In the genomic region with DNA sequence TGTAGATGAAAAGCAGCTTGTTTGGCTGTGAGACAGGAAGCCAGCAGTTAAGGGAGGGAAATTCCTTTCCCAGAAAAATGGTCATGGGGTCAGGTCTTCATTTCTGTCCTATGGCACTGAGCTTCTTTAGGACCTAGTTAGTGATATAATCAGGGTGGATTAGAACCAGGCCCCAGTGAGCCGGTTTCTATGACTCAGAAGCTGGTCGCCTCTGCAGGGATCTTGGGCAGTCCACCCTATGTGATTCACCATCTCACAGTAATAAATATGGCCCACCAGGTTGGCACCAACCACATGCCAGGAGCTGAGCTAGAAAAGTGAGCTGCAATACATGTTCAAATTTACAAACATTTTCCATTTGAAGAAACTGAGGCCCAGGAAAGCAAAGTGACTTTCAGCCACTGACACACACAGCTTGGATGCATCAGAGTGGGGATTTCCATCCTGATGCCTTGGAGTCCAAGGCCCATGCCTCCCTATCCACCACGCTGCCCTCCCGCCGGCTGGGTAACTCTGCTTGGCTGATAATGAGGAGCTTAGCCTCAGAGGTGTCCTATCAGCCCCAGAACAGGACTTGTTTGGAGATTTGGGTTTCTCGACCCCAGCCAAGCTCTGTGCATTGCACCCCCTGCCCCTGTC, we compare ENCODE assay signal across 10 cellular contexts. TPM values are rescaled to one million over a fixed set of nuclear protein-coding genes. Genes with fewer than 3 reads are reported as not detected.
DNase-seq lines count a peak whose midpoint lies in the region; ATAC-seq, FAIRE-seq and TF ChIP-seq lines count a peak whose summit lies in the region.
"Had no signal": no experiment of that assay in that cellular context is flagged by ENCODE, and none has a peak within 500 bp of the region (broad histone marks: within the 10 kb centered on the region; RNA-seq: fewer than 3 reads in every experiment).

No MANE protein-coding gene starts in this region.

- H3K4me3 ChIP-seq in kidney epithelial cell (ENCODE audit: low read depth, low read length): no peak overlapping the region
- H3K4me3 ChIP-seq: colonic mucosa had no signal

- H3K27me3 ChIP-seq in kidney epithelial cell (ENCODE audit: control insufficient read depth, insufficient read depth, low read length): no peaks in the 10 kb centered on the region
- H3K27me3 ChIP-seq: colonic mucosa had no signal

- ATAC-seq in effector memory CD8-positive, alpha-beta T cell (replicated peaks): no peak

- H3K9me3 Mint-ChIP-seq in activated CD4-positive, alpha-beta memory T cell treated with anti-CD3 and anti-CD28 coated beads, Interleukin-2, amount 10 ng/mL, durations not matched to agents 7 days and 5 days: no peaks in the 10 kb centered on the region
- H3K9me3 Mint-ChIP-seq in effector memory CD8-positive, alpha-beta T cell: no peaks in the 10 kb centered on the region
- no peaks in the 10 kb centered on the region for H3K9me3 Mint-ChIP-seq in type B pancreatic cell

- no peaks in the 10 kb centered on the region for H3K36me3 ChIP-seq in kidney epithelial cell (ENCODE audit: control insufficient read depth, insufficient read depth, low read length)
- H3K36me3 ChIP-seq: colonic mucosa had no signal

- peak; percentile 85 for FAIRE-seq in GM12892 (lab: Jason Lieb, UNC)

- H3K27me3 Mint-ChIP-seq in activated CD4-positive, alpha-beta memory T cell treated with anti-CD3 and anti-CD28 coated beads, Interleukin-2, amount 10 ng/mL, durations not matched to agents 7 days and 5 days: no peaks in the 10 kb centered on the region
- no peaks in the 10 kb centered on the region for H3K27me3 Mint-ChIP-seq in effector memory CD8-positive, alpha-beta T cell
- H3K27me3 Mint-ChIP-seq in type B pancreatic cell: no peaks in the 10 kb centered on the region

- H3K4me3 Mint-ChIP-seq in activated CD4-positive, alpha-beta memory T cell treated with anti-CD3 and anti-CD28 coated beads, Interleukin-2, amount 10 ng/mL, durations not matched to agents 7 days and 5 days: no peak overlapping the region
- no peak overlapping the region for H3K4me3 Mint-ChIP-seq in effector memory CD8-positive, alpha-beta T cell
- H3K4me3 Mint-ChIP-seq in type B pancreatic cell: no peak overlapping the region

- TF ChIP-seq CTCF in kidney epithelial cell (IDR thresholded peaks at IDR 0.05; ENCODE audit: insufficient read depth, low read length, poor library complexity, severe bottlenecking): no peak
- no peak for TF ChIP-seq CTCF in type B pancreatic cell (conservative IDR thresholded peaks at IDR 0.05)

- DNase-seq in AG08396 (ENCODE audit: low spot score) (peak; percentile 60), GM12892 (ENCODE audit: insufficient read length) (no peak), kidney epithelial cell (ENCODE audit: low read depth) (peak; percentile 34), DMS79 (lab: John Stamatoyannopoulos, UW) (no peak), nucleus accumbens (lab: John Stamatoyannopoulos, UW) (no peak), type B pancreatic cell (ENCODE audit: extremely low spot score, unreplicated experiment) (no peak)
- no peak for DNase-seq in activated CD4-positive, alpha-beta memory T cell treated with anti-CD3 and anti-CD28 coated beads, Interleukin-2, amount 10 ng/mL, durations not matched to agents 7 days and 5 days
- DNase-seq in effector memory CD8-positive, alpha-beta T cell: no peak
- DNase-seq: colonic mucosa, KBM-7 had no signal

- peaks cover 69% of the 10 kb centered on the region for H3K4me1 Mint-ChIP-seq in activated CD4-positive, alpha-beta memory T cell treated with anti-CD3 and anti-CD28 coated beads, Interleukin-2, amount 10 ng/mL, durations not matched to agents 7 days and 5 days
- H3K4me1 Mint-ChIP-seq in effector memory CD8-positive, alpha-beta T cell (ENCODE audit: low read depth in 2 of 2): peaks cover 39 to 43% of the 10 kb centered on the region in 2 donors
- peaks cover 29% of the 10 kb centered on the region for H3K4me1 Mint-ChIP-seq in type B pancreatic cell (ENCODE audit: unreplicated experiment)

- no peak; the same call in 1 of the 2 replicates for TF ChIP-seq POLR2A in GM12892 (IDR thresholded peaks at IDR 0.05; ENCODE audit: low read depth, low read length)

- peaks cover 74% of the 10 kb centered on the region for H3K36me3 Mint-ChIP-seq in activated CD4-positive, alpha-beta memory T cell treated with anti-CD3 and anti-CD28 coated beads, Interleukin-2, amount 10 ng/mL, durations not matched to agents 7 days and 5 days (ENCODE audit: low read depth)
- H3K36me3 Mint-ChIP-seq in effector memory CD8-positive, alpha-beta T cell (ENCODE audit: insufficient read depth): peaks cover 46% of the 10 kb centered on the region
- H3K36me3 Mint-ChIP-seq in type B pancreatic cell: no peaks in the 10 kb centered on the region

- peak overlapping the region; percentile 79 for H3K27ac Mint-ChIP-seq in activated CD4-positive, alpha-beta memory T cell treated with anti-CD3 and anti-CD28 coated beads, Interleukin-2, amount 10 ng/mL, durations not matched to agents 7 days and 5 days
- peak overlapping the region in 1 of 2 donors; percentile 94 for H3K27ac Mint-ChIP-seq in effector memory CD8-positive, alpha-beta T cell
- no peak overlapping the region for H3K27ac Mint-ChIP-seq in type B pancreatic cell

- CTCF ChIA-PET in activated CD4-positive, alpha-beta memory T cell treated with anti-CD3 and anti-CD28 coated beads, Interleukin-2, amount 10 ng/mL, durations not matched to agents 7 days and 5 days (lab: Charles Lee): interaction anchor here (0.7 to 1.3 kb wide), 7 partner anchors 10 to 498 kb away, joined by 3 to 7 read pairs (median 3); no protein-coding TSS in a partner anchor

- POLR2A ChIA-PET in activated CD4-positive, alpha-beta memory T cell treated with anti-CD3 and anti-CD28 coated beads, Interleukin-2, amount 10 ng/mL, durations not matched to agents 7 days and 5 days (lab: Charles Lee): interaction anchor here (0.9 to 1.4 kb wide), 4 partner anchors 10 to 42 kb away, joined by 3 to 5 read pairs (median 4); no protein-coding TSS in a partner anchor

RNA-seq across cellular contexts. Expression of a gene that starts 42.0 kb away (rescaled TPM):
- polyA plus RNA-seq in GM12892 (2012; ENCODE audit: missing spikeins): 109 TPM
- 100 to 1,000 TPM; 193 to 208 TPM for total RNA-seq in activated CD4-positive, alpha-beta memory T cell treated with anti-CD3 and anti-CD28 coated beads, Interleukin-2, amount 10 ng/mL, durations not matched to agents 7 days and 5 days
- total RNA-seq in kidney epithelial cell: 46.1 and 47.3 TPM in 2 replicates
- 80.3 and 82.1 TPM in 2 replicates for total RNA-seq in type B pancreatic cell (ENCODE audit: low replicate concordance)

Comparison
In these comparisons a context has a peak if more than half of its experiments do, and no peak if none do; other contexts are left out.
1. DNase-seq: peak in AG08396 (single experiment) and kidney epithelial cell (single experiment); none in GM12892 (single experiment), activated CD4-positive, alpha-beta memory T cell treated with anti-CD3 and anti-CD28 coated beads, Interleukin-2, amount 10 ng/mL, durations not matched to agents 7 days and 5 days (single experiment), effector memory CD8-positive, alpha-beta T cell (0 of 3), DMS79 (single experiment), nucleus accumbens (0 of 56) and type B pancreatic cell (single experiment).